ENCODE assay signal across 1 cellular context in genomic region chr22:24703101-24703500, GRCh38.
TF ChIP-seq lines count a peak whose summit lies in the region.

No MANE protein-coding gene starts in this region.

TF ChIP-seq in HepG2, 621 proteins besides CTCF, POLR2A, EP300 and RAD21 (continued from another document):
- TF ChIP-seq, protein P1, sequence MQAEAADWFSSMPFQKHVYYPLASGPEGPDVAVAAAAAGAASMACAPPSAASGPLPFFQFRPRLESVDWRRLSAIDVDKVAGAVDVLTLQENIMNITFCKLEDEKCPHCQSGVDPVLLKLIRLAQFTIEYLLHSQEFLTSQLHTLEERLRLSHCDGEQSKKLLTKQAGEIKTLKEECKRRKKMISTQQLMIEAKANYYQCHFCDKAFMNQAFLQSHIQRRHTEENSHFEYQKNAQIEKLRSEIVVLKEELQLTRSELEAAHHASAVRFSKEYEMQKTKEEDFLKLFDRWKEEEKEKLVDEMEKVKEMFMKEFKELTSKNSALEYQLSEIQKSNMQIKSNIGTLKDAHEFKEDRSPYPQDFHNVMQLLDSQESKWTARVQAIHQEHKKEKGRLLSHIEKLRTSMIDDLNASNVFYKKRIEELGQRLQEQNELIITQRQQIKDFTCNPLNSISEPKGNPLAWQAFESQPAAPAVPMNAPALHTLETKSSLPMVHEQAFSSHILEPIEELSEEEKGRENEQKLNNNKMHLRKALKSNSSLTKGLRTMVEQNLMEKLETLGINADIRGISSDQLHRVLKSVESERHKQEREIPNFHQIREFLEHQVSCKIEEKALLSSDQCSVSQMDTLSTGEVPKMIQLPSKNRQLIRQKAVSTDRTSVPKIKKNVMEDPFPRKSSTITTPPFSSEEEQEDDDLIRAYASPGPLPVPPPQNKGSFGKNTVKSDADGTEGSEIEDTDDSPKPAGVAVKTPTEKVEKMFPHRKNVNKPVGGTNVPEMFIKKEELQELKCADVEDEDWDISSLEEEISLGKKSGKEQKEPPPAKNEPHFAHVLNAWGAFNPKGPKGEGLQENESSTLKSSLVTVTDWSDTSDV (CRISPR knock-in tag; IDR thresholded peaks at IDR 0.05): 0 out of 2 replicates have a peak, but pooled peaks have one; percentile 37
- TF ChIP-seq PHF8 (CRISPR knock-in tag; IDR thresholded peaks at IDR 0.05) (no peak), MED8 (CRISPR knock-in tag; IDR thresholded peaks at IDR 0.05; ENCODE audit: insufficient replicate concordance) (no peak)
- TF ChIP-seq, protein P2, sequence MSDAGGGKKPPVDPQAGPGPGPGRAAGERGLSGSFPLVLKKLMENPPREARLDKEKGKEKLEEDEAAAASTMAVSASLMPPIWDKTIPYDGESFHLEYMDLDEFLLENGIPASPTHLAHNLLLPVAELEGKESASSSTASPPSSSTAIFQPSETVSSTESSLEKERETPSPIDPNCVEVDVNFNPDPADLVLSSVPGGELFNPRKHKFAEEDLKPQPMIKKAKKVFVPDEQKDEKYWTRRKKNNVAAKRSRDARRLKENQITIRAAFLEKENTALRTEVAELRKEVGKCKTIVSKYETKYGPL (CRISPR knock-in tag; IDR thresholded peaks at IDR 0.05): no peak
